1 cellular context compared by ENCODE assay signal in genomic region chr12:123532808-123533649, GRCh38.
TF ChIP-seq lines count a peak whose summit lies in the region.

No MANE protein-coding gene starts in this region.

TF ChIP-seq in HepG2, 621 proteins besides CTCF, POLR2A, EP300 and RAD21 (continued from another document and continues in another):
- TF ChIP-seq, protein P1, sequence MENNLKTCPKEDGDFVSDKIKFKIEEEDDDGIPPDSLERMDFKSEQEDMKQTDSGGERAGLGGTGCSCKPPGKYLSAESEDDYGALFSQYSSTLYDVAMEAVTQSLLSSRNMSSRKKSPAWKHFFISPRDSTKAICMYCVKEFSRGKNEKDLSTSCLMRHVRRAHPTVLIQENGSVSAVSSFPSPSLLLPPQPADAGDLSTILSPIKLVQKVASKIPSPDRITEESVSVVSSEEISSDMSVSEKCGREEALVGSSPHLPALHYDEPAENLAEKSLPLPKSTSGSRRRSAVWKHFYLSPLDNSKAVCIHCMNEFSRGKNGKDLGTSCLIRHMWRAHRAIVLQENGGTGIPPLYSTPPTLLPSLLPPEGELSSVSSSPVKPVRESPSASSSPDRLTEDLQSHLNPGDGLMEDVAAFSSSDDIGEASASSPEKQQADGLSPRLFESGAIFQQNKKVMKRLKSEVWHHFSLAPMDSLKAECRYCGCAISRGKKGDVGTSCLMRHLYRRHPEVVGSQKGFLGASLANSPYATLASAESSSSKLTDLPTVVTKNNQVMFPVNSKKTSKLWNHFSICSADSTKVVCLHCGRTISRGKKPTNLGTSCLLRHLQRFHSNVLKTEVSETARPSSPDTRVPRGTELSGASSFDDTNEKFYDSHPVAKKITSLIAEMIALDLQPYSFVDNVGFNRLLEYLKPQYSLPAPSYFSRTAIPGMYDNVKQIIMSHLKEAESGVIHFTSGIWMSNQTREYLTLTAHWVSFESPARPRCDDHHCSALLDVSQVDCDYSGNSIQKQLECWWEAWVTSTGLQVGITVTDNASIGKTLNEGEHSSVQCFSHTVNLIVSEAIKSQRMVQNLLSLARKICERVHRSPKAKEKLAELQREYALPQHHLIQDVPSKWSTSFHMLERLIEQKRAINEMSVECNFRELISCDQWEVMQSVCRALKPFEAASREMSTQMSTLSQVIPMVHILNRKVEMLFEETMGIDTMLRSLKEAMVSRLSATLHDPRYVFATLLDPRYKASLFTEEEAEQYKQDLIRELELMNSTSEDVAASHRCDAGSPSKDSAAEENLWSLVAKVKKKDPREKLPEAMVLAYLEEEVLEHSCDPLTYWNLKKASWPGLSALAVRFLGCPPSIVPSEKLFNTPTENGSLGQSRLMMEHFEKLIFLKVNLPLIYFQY (CRISPR knock-in tag; IDR thresholded peaks at IDR 0.05; ENCODE audit: borderline replicate concordance) = peak; percentile 24; the same call in 1 of the 2 replicates
- TF ChIP-seq ZNF790 (CRISPR knock-in tag; IDR thresholded peaks at IDR 0.05; ENCODE audit: borderline replicate concordance) (no peak; the same call in 1 of the 2 replicates), EHMT2 (IDR thresholded peaks at IDR 0.05; ENCODE audit: borderline replicate concordance, low read depth, low read length) (no peak), RFX3 (CRISPR knock-in tag; IDR thresholded peaks at IDR 0.05) (no peak), MED13 (CRISPR knock-in tag; IDR thresholded peaks at IDR 0.05) (0 out of 2 replicates have a peak, but pooled peaks have one; percentile 34), IRF2 (CRISPR knock-in tag; IDR thresholded peaks at IDR 0.05) (no peak), ZNF317 (CRISPR knock-in tag; IDR thresholded peaks at IDR 0.05) (peak; percentile 74; the same call in 1 of the 2 replicates), ZNF687 (CRISPR knock-in tag; IDR thresholded peaks at IDR 0.05) (peak; percentile 98), ISL2 (CRISPR knock-in tag; IDR thresholded peaks at IDR 0.05) (no peak), PCBP2 (optimal IDR thresholded peaks at IDR 0.05; ENCODE audit: low read depth, low read length, poor library complexity, severe bottlenecking) (no peak), TAF15 (IDR thresholded peaks at IDR 0.05; ENCODE audit: low read depth, low read length, poor library complexity, severe bottlenecking) (no peak), MEIS2 (CRISPR knock-in tag; IDR thresholded peaks at IDR 0.05) (peak; percentile 72; the same call in 1 of the 2 replicates), MTA1 (CRISPR knock-in tag; IDR thresholded peaks at IDR 0.05; ENCODE audit: borderline replicate concordance) (peak; percentile 69; the same call in 1 of the 2 replicates), SMAD1 (CRISPR knock-in tag; IDR thresholded peaks at IDR 0.05; ENCODE audit: borderline replicate concordance, low read depth) (peak; percentile 56; the same call in 1 of the 2 replicates), SIX1 (CRISPR knock-in tag; IDR thresholded peaks at IDR 0.05; ENCODE audit: borderline replicate concordance) (no peak), NR0B2 (CRISPR knock-in tag; IDR thresholded peaks at IDR 0.05) (peak; percentile 96), ZSCAN9 (CRISPR knock-in tag; IDR thresholded peaks at IDR 0.05; ENCODE audit: borderline replicate concordance) (peak; percentile 31; the same call in 1 of the 2 replicates), NFIC (IDR thresholded peaks at IDR 0.05; ENCODE audit: low read length) (no peak), SATB2 (CRISPR knock-in tag; IDR thresholded peaks at IDR 0.05) (0 out of 2 replicates have a peak, but pooled peaks have one; percentile 30), NR2C2 (CRISPR knock-in tag; IDR thresholded peaks at IDR 0.05; ENCODE audit: borderline replicate concordance) (no peak), TP53 (CRISPR knock-in tag; conservative IDR thresholded peaks at IDR 0.05) (no peak), RCOR2 (CRISPR knock-in tag; IDR thresholded peaks at IDR 0.05) (peak; percentile 83), ZNF782 (CRISPR knock-in tag; IDR thresholded peaks at IDR 0.05; ENCODE audit: borderline replicate concordance) (0 out of 2 replicates have a peak, but pooled peaks have one; percentile 57), ZC3H4 (CRISPR knock-in tag; IDR thresholded peaks at IDR 0.05; ENCODE audit: borderline replicate concordance) (peak; percentile 52; the same call in 1 of the 2 replicates), ZNF20 (CRISPR knock-in tag; IDR thresholded peaks at IDR 0.05) (no peak; the same call in 1 of the 2 replicates), ZNF792 (CRISPR knock-in tag; IDR thresholded peaks at IDR 0.05) (peak; percentile 32; the same call in 1 of the 2 replicates), PRDM15 (CRISPR knock-in tag; IDR thresholded peaks at IDR 0.05) (no peak; the same call in 1 of the 2 replicates), RFX1 (IDR thresholded peaks at IDR 0.05) (no peak), SMARCC2 (IDR thresholded peaks at IDR 0.05) (no peak), ELF1 (CRISPR knock-in tag; IDR thresholded peaks at IDR 0.05) (peak; percentile 69), CBX2 (IDR thresholded peaks at IDR 0.05; ENCODE audit: low read depth, low read length) (no peak), CBX2 (CRISPR knock-in tag; IDR thresholded peaks at IDR 0.05; ENCODE audit: low read depth) (no peak), ZNF230 (CRISPR knock-in tag; IDR thresholded peaks at IDR 0.05) (no peak; the same call in 1 of the 2 replicates), FOXK1 (CRISPR knock-in tag; IDR thresholded peaks at IDR 0.05; ENCODE audit: borderline replicate concordance, low read depth) (no peak), NRL (CRISPR knock-in tag; IDR thresholded peaks at IDR 0.05; ENCODE audit: borderline replicate concordance) (peak; percentile 72), HDAC6 (IDR thresholded peaks at IDR 0.05; ENCODE audit: low read depth, low read length) (no peak), NONO (IDR thresholded peaks at IDR 0.05) (no peak), NONO (CRISPR knock-in tag; conservative IDR thresholded peaks at IDR 0.05) (peak; percentile 77), YEATS2 (CRISPR knock-in tag; IDR thresholded peaks at IDR 0.05; ENCODE audit: borderline replicate concordance) (peak; percentile 57), ZNF446 (CRISPR knock-in tag; IDR thresholded peaks at IDR 0.05) (no peak), LCORL (IDR thresholded peaks at IDR 0.05) (no peak), LCORL (CRISPR knock-in tag; IDR thresholded peaks at IDR 0.05) (peak; percentile 39; the same call in 1 of the 2 replicates), RFX5 (IDR thresholded peaks at IDR 0.05; ENCODE audit: low read depth, low read length) (no peak)
- TF ChIP-seq, protein P2, sequence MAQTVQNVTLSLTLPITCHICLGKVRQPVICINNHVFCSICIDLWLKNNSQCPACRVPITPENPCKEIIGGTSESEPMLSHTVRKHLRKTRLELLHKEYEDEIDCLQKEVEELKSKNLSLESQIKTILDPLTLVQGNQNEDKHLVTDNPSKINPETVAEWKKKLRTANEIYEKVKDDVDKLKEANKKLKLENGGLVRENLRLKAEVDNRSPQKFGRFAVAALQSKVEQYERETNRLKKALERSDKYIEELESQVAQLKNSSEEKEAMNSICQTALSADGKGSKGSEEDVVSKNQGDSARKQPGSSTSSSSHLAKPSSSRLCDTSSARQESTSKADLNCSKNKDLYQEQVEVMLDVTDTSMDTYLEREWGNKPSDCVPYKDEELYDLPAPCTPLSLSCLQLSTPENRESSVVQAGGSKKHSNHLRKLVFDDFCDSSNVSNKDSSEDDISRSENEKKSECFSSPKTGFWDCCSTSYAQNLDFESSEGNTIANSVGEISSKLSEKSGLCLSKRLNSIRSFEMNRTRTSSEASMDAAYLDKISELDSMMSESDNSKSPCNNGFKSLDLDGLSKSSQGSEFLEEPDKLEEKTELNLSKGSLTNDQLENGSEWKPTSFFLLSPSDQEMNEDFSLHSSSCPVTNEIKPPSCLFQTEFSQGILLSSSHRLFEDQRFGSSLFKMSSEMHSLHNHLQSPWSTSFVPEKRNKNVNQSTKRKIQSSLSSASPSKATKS (CRISPR knock-in tag; IDR thresholded peaks at IDR 0.05) = no peak
- TF ChIP-seq, protein P3, sequence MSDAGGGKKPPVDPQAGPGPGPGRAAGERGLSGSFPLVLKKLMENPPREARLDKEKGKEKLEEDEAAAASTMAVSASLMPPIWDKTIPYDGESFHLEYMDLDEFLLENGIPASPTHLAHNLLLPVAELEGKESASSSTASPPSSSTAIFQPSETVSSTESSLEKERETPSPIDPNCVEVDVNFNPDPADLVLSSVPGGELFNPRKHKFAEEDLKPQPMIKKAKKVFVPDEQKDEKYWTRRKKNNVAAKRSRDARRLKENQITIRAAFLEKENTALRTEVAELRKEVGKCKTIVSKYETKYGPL (CRISPR knock-in tag; IDR thresholded peaks at IDR 0.05) = no peak
- TF ChIP-seq, protein P4, sequence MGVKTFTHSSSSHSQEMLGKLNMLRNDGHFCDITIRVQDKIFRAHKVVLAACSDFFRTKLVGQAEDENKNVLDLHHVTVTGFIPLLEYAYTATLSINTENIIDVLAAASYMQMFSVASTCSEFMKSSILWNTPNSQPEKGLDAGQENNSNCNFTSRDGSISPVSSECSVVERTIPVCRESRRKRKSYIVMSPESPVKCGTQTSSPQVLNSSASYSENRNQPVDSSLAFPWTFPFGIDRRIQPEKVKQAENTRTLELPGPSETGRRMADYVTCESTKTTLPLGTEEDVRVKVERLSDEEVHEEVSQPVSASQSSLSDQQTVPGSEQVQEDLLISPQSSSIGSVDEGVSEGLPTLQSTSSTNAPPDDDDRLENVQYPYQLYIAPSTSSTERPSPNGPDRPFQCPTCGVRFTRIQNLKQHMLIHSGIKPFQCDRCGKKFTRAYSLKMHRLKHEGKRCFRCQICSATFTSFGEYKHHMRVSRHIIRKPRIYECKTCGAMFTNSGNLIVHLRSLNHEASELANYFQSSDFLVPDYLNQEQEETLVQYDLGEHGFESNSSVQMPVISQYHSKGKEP (CRISPR knock-in tag; IDR thresholded peaks at IDR 0.05) = no peak
- TF ChIP-seq, protein P5, sequence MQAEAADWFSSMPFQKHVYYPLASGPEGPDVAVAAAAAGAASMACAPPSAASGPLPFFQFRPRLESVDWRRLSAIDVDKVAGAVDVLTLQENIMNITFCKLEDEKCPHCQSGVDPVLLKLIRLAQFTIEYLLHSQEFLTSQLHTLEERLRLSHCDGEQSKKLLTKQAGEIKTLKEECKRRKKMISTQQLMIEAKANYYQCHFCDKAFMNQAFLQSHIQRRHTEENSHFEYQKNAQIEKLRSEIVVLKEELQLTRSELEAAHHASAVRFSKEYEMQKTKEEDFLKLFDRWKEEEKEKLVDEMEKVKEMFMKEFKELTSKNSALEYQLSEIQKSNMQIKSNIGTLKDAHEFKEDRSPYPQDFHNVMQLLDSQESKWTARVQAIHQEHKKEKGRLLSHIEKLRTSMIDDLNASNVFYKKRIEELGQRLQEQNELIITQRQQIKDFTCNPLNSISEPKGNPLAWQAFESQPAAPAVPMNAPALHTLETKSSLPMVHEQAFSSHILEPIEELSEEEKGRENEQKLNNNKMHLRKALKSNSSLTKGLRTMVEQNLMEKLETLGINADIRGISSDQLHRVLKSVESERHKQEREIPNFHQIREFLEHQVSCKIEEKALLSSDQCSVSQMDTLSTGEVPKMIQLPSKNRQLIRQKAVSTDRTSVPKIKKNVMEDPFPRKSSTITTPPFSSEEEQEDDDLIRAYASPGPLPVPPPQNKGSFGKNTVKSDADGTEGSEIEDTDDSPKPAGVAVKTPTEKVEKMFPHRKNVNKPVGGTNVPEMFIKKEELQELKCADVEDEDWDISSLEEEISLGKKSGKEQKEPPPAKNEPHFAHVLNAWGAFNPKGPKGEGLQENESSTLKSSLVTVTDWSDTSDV (CRISPR knock-in tag; IDR thresholded peaks at IDR 0.05) = no peak
